Comparison of ENCODE assay signal across 20 cellular contexts in the genomic region with DNA sequence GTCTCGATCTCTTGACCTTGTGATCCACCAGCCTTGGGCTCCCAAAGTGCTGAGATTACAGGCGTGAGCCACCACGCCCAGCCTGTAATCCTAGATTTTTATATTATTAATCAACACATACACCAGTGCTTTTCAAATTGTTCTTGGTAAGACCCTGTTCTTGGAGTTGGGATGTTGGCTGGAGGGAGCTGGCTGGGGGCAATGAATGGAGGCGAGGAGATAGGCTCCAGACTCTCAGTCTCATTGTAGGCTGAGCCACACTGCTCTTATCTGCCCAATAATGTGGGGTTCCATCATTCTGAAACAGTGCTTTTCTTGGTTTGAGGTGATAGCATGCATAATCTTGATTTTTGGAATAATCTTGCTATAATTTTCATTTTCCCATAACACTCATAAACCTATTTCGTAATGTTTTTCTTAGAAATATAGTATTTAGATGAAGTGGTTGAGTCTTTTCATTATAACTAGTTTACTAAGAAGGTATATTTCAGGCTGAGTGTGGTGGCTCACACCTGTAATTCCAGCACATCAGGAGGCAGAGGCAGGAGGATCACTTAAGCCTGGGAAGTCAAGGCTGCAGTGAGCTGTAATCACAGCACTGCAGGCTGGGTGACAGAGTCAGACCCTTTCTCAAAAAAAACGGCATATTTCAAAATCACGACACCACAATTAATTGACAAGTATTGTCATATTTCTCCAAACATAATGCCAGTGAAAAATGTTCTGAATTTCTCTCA.
DNase-seq lines count a peak whose midpoint lies in the region; ATAC-seq and TF ChIP-seq lines count a peak whose summit lies in the region.
"Had no signal": no experiment of that assay in that cellular context is flagged by ENCODE, and none has a peak within 500 bp of the region (broad histone marks: within the 10 kb centered on the region; RNA-seq: fewer than 3 reads in every experiment).

No MANE protein-coding gene starts in this region.

- no peaks in the 10 kb centered on the region for H4K20me1 ChIP-seq in HCT116 (ENCODE audit: insufficient read depth)
- H4K20me1 ChIP-seq: BLaER1 treated with 17β-estradiol and CSF1 and Interleukin-3, amounts not matched to agents 10 nM and 100 nM had no signal

- TF ChIP-seq CTCF in HCT116 (IDR thresholded peaks at IDR 0.05 in 2 of 3, conservative IDR thresholded peaks at IDR 0.05 in 1 of 3; ENCODE audit: borderline replicate concordance in 1 of 3, insufficient read depth in 1 of 3, low read depth in 2 of 3, low read length in 2 of 3), result no peak
- TF ChIP-seq CTCF in A673 (conservative IDR thresholded peaks at IDR 0.05; ENCODE audit: low read depth, low read length), result no peak

- CTCF ChIA-PET in HCT116 (lab: Charles Lee), result interaction anchor here (0.6 to 1.5 kb wide), 3 partner anchors 12 to 24 kb away, joined by 3 to 6 read pairs (median 4); no protein-coding TSS in a partner anchor
- CTCF ChIA-PET in A673 (lab: Charles Lee), result no interaction called here

- peaks cover 5% of the 10 kb centered on the region for H3K9me3 Mint-ChIP-seq in activated T-cell treated with anti-CD3 and anti-CD28 coated beads, Interleukin-2, amount 50 U/mL, for 24 hours
- no peaks in the 10 kb centered on the region for H3K9me3 Mint-ChIP-seq in T-helper 2 cell treated with Interferon-gamma antibody and Interleukin-4, amounts not matched to agents 5 μg/mL and 100 μg/mL, for 36 hours

- H3K27ac ChIP-seq in HCT116 (ENCODE audit: low read depth, low read length) (no peak overlapping the region), muscle layer of colon (ENCODE audit: low read depth, low read length) (peak overlapping the region; percentile 32), A673 (ENCODE audit: low read depth, low read length, poor library complexity, severe bottlenecking) (no peak overlapping the region)
- H3K27ac ChIP-seq: BLaER1 treated with 17β-estradiol and CSF1 and Interleukin-3, amounts not matched to agents 10 nM and 100 nM; brain microvascular endothelial cell; dorsolateral prefrontal cortex; gastroesophageal sphincter; hepatocyte; neutrophil; SK-N-MC; tibial nerve had no signal

- BruUV-seq in HCT116 (replicated peaks; lab: Mats Ljungman, UMichigan) (no TSS peak), A673 (replicated peaks; lab: Mats Ljungman, UMichigan) (no TSS peak)

- no peak overlapping the region for H3K4me3 ChIP-seq in HCT116 (replicated peaks in 1 of 2; ENCODE audit: low read depth in 1 of 2, low read length in 2 of 2)
- no peak overlapping the region for H3K4me3 ChIP-seq in muscle layer of colon (ENCODE audit: low read depth in 1 of 2, low read length in 2 of 2)
- H3K4me3 ChIP-seq in A673 (ENCODE audit: low read depth, low read length, poor library complexity, severe bottlenecking), result no peak overlapping the region
- H3K4me3 ChIP-seq: BLaER1 treated with 17β-estradiol and CSF1 and Interleukin-3, amounts not matched to agents 10 nM and 100 nM; dorsolateral prefrontal cortex; gastroesophageal sphincter; hepatocyte; sigmoid colon; SK-N-MC; tibial nerve had no signal

- no peak for DNase-seq in activated T-cell treated with anti-CD3 and anti-CD28 coated beads, Interleukin-2, amount 50 U/mL, for 24 hours
- DNase-seq in activated T-cell treated with anti-CD3 and anti-CD28 coated beads, Interleukin-2, amount 50 U/mL, for 1 hour, result no peak
- DNase-seq in HCT116 (ENCODE audit: low read depth, low spot score) (no peak), A673 (ENCODE audit: low spot score) (no peak)
- peak; percentile 43 for DNase-seq in T-helper 2 cell treated with Interferon-gamma antibody and Interleukin-4, amounts not matched to agents 5 μg/mL and 100 μg/mL, for 36 hours (ENCODE audit: low spot score)
- DNase-seq: brain microvascular endothelial cell, COR-L47, DMS53, dorsolateral prefrontal cortex, NCI-H146, sigmoid colon had no signal

- peak overlapping the region; percentile 79 for H3K4me2 ChIP-seq in HCT116 (ENCODE audit: low read length)
- H3K4me2 ChIP-seq: BLaER1 treated with 17β-estradiol and CSF1 and Interleukin-3, amounts not matched to agents 10 nM and 100 nM; hepatocyte had no signal

- TF ChIP-seq POLR2A in HCT116 (IDR thresholded peaks at IDR 0.05; ENCODE audit: borderline replicate concordance, extremely low read depth, insufficient read depth, insufficient read length), result no peak

- no peak for TF ChIP-seq RAD21 in HCT116 (IDR thresholded peaks at IDR 0.05; ENCODE audit: low read depth)

- intact Hi-C loops in HCT116 (cut with micrococcal nuclease) (no loop called here), A673 (cut with micrococcal nuclease; ENCODE audit: unreplicated experiment) (no loop called here)

- POLR2A ChIA-PET in HCT116 (lab: Charles Lee) (no interaction called here), A673 (lab: Charles Lee; ENCODE audit: low non-redundant PET) (no interaction called here)

- H3K4me3 Mint-ChIP-seq in activated T-cell treated with anti-CD3 and anti-CD28 coated beads, Interleukin-2, amount 50 U/mL, for 24 hours, result peak overlapping the region; percentile 42
- H3K4me3 Mint-ChIP-seq in T-helper 2 cell treated with Interferon-gamma antibody and Interleukin-4, amounts not matched to agents 5 μg/mL and 100 μg/mL, for 36 hours, result peak overlapping the region; percentile 48

- ATAC-seq in HCT116, result no peak
- ATAC-seq in HG02571 (IDR thresholded peaks at IDR 0.05; ENCODE audit: unreplicated experiment), result no peak
- ATAC-seq: gastroesophageal sphincter had no signal

- peak overlapping the region; percentile 77 for H2AFZ ChIP-seq in HCT116 (ENCODE audit: low read depth, low read length, poor library complexity, severe bottlenecking)
- H2AFZ ChIP-seq: hepatocyte had no signal

- H3K36me3 ChIP-seq in HCT116 (ENCODE audit: control insufficient read depth in 1 of 2, insufficient read depth in 2 of 2, low read length in 2 of 2) (no peaks in the 10 kb centered on the region), muscle layer of colon (ENCODE audit: insufficient read depth, low read length) (no peaks in the 10 kb centered on the region), A673 (ENCODE audit: insufficient read depth, low read length, poor library complexity, severe bottlenecking) (no peaks in the 10 kb centered on the region)
- H3K36me3 ChIP-seq: BLaER1 treated with 17β-estradiol and CSF1 and Interleukin-3, amounts not matched to agents 10 nM and 100 nM; brain microvascular endothelial cell; gastroesophageal sphincter; neutrophil; sigmoid colon; tibial nerve had no signal

- peaks cover 28% of the 10 kb centered on the region for H3K36me3 Mint-ChIP-seq in activated T-cell treated with anti-CD3 and anti-CD28 coated beads, Interleukin-2, amount 50 U/mL, for 24 hours (ENCODE audit: low read depth)
- H3K36me3 Mint-ChIP-seq in T-helper 2 cell treated with Interferon-gamma antibody and Interleukin-4, amounts not matched to agents 5 μg/mL and 100 μg/mL, for 36 hours (ENCODE audit: low read depth), result peaks cover 10% of the 10 kb centered on the region

- no peaks in the 10 kb centered on the region for H3K27me3 Mint-ChIP-seq in activated T-cell treated with anti-CD3 and anti-CD28 coated beads, Interleukin-2, amount 50 U/mL, for 24 hours
- H3K27me3 Mint-ChIP-seq in T-helper 2 cell treated with Interferon-gamma antibody and Interleukin-4, amounts not matched to agents 5 μg/mL and 100 μg/mL, for 36 hours (ENCODE audit: low read depth), result no peaks in the 10 kb centered on the region

- H3K27me3 ChIP-seq in HCT116 (ENCODE audit: insufficient read depth, low read length) (no peaks in the 10 kb centered on the region), muscle layer of colon (ENCODE audit: control insufficient read depth in 1 of 2, insufficient read depth in 2 of 2, low read length in 2 of 2) (no peaks in the 10 kb centered on the region), A673 (replicated peaks; ENCODE audit: insufficient read depth, low read depth, low read length, poor library complexity) (no peaks in the 10 kb centered on the region)
- H3K27me3 ChIP-seq: BLaER1 treated with 17β-estradiol and CSF1 and Interleukin-3, amounts not matched to agents 10 nM and 100 nM; brain microvascular endothelial cell; hepatocyte; neutrophil; sigmoid colon; tibial nerve had no signal

- no peaks in the 10 kb centered on the region for H3K79me2 ChIP-seq in HCT116 (ENCODE audit: insufficient read depth, low read length)
- H3K79me2 ChIP-seq: hepatocyte had no signal

- H3K27ac Mint-ChIP-seq in activated T-cell treated with anti-CD3 and anti-CD28 coated beads, Interleukin-2, amount 50 U/mL, for 24 hours, result peak overlapping the region; percentile 97
- H3K27ac Mint-ChIP-seq in T-helper 2 cell treated with Interferon-gamma antibody and Interleukin-4, amounts not matched to agents 5 μg/mL and 100 μg/mL, for 36 hours, result peak overlapping the region; percentile 91
- H3K27ac Mint-ChIP-seq: progenitor cell of endocrine pancreas had no signal

- H3K4me1 Mint-ChIP-seq in activated T-cell treated with anti-CD3 and anti-CD28 coated beads, Interleukin-2, amount 50 U/mL, for 24 hours (ENCODE audit: low read depth), result peaks cover 78% of the 10 kb centered on the region
- peaks cover 45% of the 10 kb centered on the region for H3K4me1 Mint-ChIP-seq in T-helper 2 cell treated with Interferon-gamma antibody and Interleukin-4, amounts not matched to agents 5 μg/mL and 100 μg/mL, for 36 hours (ENCODE audit: low read depth)

- RAD21 ChIA-PET in HCT116 (lab: Charles Lee; ENCODE audit: low non-redundant PET in 1 of 2, low total read pairs in 2 of 2, uncharacterized antibody in 2 of 2, unreplicated experiment in 2 of 2), result no interaction called here

- H3K9ac ChIP-seq in HCT116 (ENCODE audit: low read length) (no peak overlapping the region), muscle layer of colon (ENCODE audit: low read length) (no peak overlapping the region)
- H3K9ac ChIP-seq: BLaER1 treated with 17β-estradiol and CSF1 and Interleukin-3, amounts not matched to agents 10 nM and 100 nM had no signal

- H3K4me1 ChIP-seq in HCT116 (ENCODE audit: control insufficient read depth in 1 of 2, insufficient read depth in 2 of 2, low read length in 2 of 2) (peaks cover 5 to 28% of the 10 kb centered on the region in 2 experiments; a peak in 3 of 4 replicates), muscle layer of colon (ENCODE audit: insufficient read depth, low read length) (peaks cover 11% of the 10 kb centered on the region), A673 (ENCODE audit: insufficient read depth, low read length, poor library complexity, severe bottlenecking) (no peaks in the 10 kb centered on the region)
- H3K4me1 ChIP-seq: gastroesophageal sphincter, tibial nerve had no signal

- H3K9me3 ChIP-seq in HCT116 (ENCODE audit: control insufficient read depth in 1 of 2, insufficient read depth in 1 of 2, low read depth in 1 of 2, low read length in 2 of 2), result no peaks in the 10 kb centered on the region
- H3K9me3 ChIP-seq in muscle layer of colon (ENCODE audit: low read length), result no peaks in the 10 kb centered on the region
- H3K9me3 ChIP-seq in A673 (ENCODE audit: low read depth, low read length, poor library complexity, severe bottlenecking), result no peaks in the 10 kb centered on the region
- H3K9me3 ChIP-seq: gastroesophageal sphincter, neutrophil, sigmoid colon, tibial nerve had no signal

- no peaks in the 10 kb centered on the region for H3K9me2 ChIP-seq in HCT116 (ENCODE audit: insufficient read depth)

TF ChIP-seq in HCT116, 20 proteins besides CTCF, POLR2A, EP300 and RAD21 (continues in another document):
- TF ChIP-seq EGR1 (IDR thresholded peaks at IDR 0.05; ENCODE audit: low read depth), result no peak
- no peak for TF ChIP-seq FOSL1 (IDR thresholded peaks at IDR 0.05; ENCODE audit: low read depth)
- TF ChIP-seq ZNF274 (IDR thresholded peaks at IDR 0.05; ENCODE audit: low read depth, low read length), result no peak
